ENCODE assay signal across 8 cellular contexts in genomic region chr5:179732412-179732917, GRCh38. TPM values are rescaled to one million over a fixed set of nuclear protein-coding genes. Genes with fewer than 3 reads are reported as not detected.
DNase-seq lines count a peak whose midpoint lies in the region; ATAC-seq, FAIRE-seq and TF ChIP-seq lines count a peak whose summit lies in the region.

MAML1 (plus strand) TSS chr5:179732822; CDS start chr5:179733113, 291 bp downstream.

- H2BK12ac ChIP-seq in H1 (ENCODE audit: low read depth, low read length) (no peak within 1 kb of the TSS), mesenchymal stem cell (ENCODE audit: low read length in 2 of 2) (peak within 1 kb of the TSS in 1 of 2 experiments; percentile 63)

- 0 out of 4 replicates have a peak, but pooled peaks of 1 of the 3 experiments have one; percentile 1 for TF ChIP-seq CTCF in H1 (IDR thresholded peaks at IDR 0.05; ENCODE audit: control extremely low read depth in 1 of 3, insufficient read depth in 1 of 3, low read depth in 1 of 3, low read length in 3 of 3)

- H3K79me2 ChIP-seq in H1 (ENCODE audit: control insufficient read depth in 1 of 2, insufficient read depth in 2 of 2, low read length in 2 of 2) = peaks cover 25 to 45% of the 10 kb centered on the region in 2 experiments

- peaks cover 38% of the 10 kb centered on the region for H3K4me1 Mint-ChIP-seq in activated CD8-positive, alpha-beta memory T cell treated with anti-CD3 and anti-CD28 coated beads, Interleukin-2, amount 10 ng/mL, durations not matched to agents 7 days and 5 days

- no peaks in the 10 kb centered on the region for H3K9me3 ChIP-seq in NT2/D1 (ENCODE audit: insufficient read depth, low read length)
- no peaks in the 10 kb centered on the region for H3K9me3 ChIP-seq in H1 (ENCODE audit: insufficient read depth in 2 of 2, low read depth in 1 of 2, low read length in 1 of 2)
- no peaks in the 10 kb centered on the region for H3K9me3 ChIP-seq in mesenchymal stem cell (ENCODE audit: control insufficient read depth, low read length)

- H2BK5ac ChIP-seq in H1 (ENCODE audit: low read depth, low read length) = peak within 1 kb of the TSS; percentile 77; the same call in 1 of the 2 replicates
- peak within 1 kb of the TSS; percentile 89 for H2BK5ac ChIP-seq in mesenchymal stem cell (ENCODE audit: low read depth, low read length, poor library complexity, severe bottlenecking)

- H3K9me3 Mint-ChIP-seq in activated CD8-positive, alpha-beta memory T cell treated with anti-CD3 and anti-CD28 coated beads, Interleukin-2, amount 10 ng/mL, durations not matched to agents 7 days and 5 days (ENCODE audit: low read depth) = no peaks in the 10 kb centered on the region

- 3% methylated on average over 41 of the region's 41 CpGs; no CpG with 5 or more reads in 1 of the 2 experiments for WGBS in H1 (ENCODE audit: extremely low coverage in 1 of 2, insufficient coverage in 1 of 2, insufficient read length in 1 of 2, insufficient replicate concordance in 2 of 2, low coverage in 1 of 2, low lambda C conversion rate in 2 of 2, missing lambda C conversion rate in 1 of 2), 2 experiments
- whole genome bisulfite sequencing in mesenchymal stem cell = under 1% methylated on average over 41 of the region's 41 CpGs

- peaks cover 34% of the 10 kb centered on the region for H3K36me3 Mint-ChIP-seq in activated CD8-positive, alpha-beta memory T cell treated with anti-CD3 and anti-CD28 coated beads, Interleukin-2, amount 10 ng/mL, durations not matched to agents 7 days and 5 days

- no peaks in the 10 kb centered on the region for H3K27me3 Mint-ChIP-seq in activated CD8-positive, alpha-beta memory T cell treated with anti-CD3 and anti-CD28 coated beads, Interleukin-2, amount 10 ng/mL, durations not matched to agents 7 days and 5 days

- no peak within 1 kb of the TSS for H3K4ac ChIP-seq in H1 (replicated peaks; ENCODE audit: insufficient read length, low read depth, low read length)
- peak within 1 kb of the TSS; percentile 95 to 99 for H3K4ac ChIP-seq in mesenchymal stem cell (ENCODE audit: low read depth in 1 of 2, low read length in 2 of 2)

- no peaks in the 10 kb centered on the region for H3K27me3 ChIP-seq in NT2/D1 (ENCODE audit: insufficient read depth, insufficient read length)
- H3K27me3 ChIP-seq in H1 (replicated peaks in 1 of 4; ENCODE audit: control insufficient read depth in 3 of 4, extremely low read depth in 1 of 4, insufficient read depth in 3 of 4, low read length in 3 of 4) = no peaks in the 10 kb centered on the region
- no peaks in the 10 kb centered on the region for H3K27me3 ChIP-seq in mesenchymal stem cell (ENCODE audit: control insufficient read depth in 1 of 2, insufficient read depth in 1 of 2, low read length in 2 of 2)

- H3K27ac Mint-ChIP-seq in activated CD8-positive, alpha-beta memory T cell treated with anti-CD3 and anti-CD28 coated beads, Interleukin-2, amount 10 ng/mL, durations not matched to agents 7 days and 5 days = peak within 1 kb of the TSS; percentile 91

- FAIRE-seq in H1 (lab: Jason Lieb, UNC) = no peak

- H4K8ac ChIP-seq in H1 (ENCODE audit: extremely low read depth, insufficient read depth, low read length) (peak within 1 kb of the TSS; percentile 97), mesenchymal stem cell (ENCODE audit: low read length) (peak within 1 kb of the TSS; percentile 96)

- H3K79me1 ChIP-seq in H1 (ENCODE audit: low read depth, low read length) (peaks cover 2% of the 10 kb centered on the region), mesenchymal stem cell (replicated peaks; ENCODE audit: low read length, poor library complexity, severe bottlenecking) (peaks cover under 1% of the 10 kb centered on the region)

- H3K23ac ChIP-seq in H1 (ENCODE audit: insufficient read length) (no peak within 1 kb of the TSS), mesenchymal stem cell (ENCODE audit: low read length in 2 of 2) (peak within 1 kb of the TSS; percentile 86 to 97)

- H4K91ac ChIP-seq in H1 (replicated peaks; ENCODE audit: insufficient read length, low read length) = peak within 1 kb of the TSS; percentile 35
- peak within 1 kb of the TSS; percentile 85 for H4K91ac ChIP-seq in mesenchymal stem cell (ENCODE audit: low read length)

- POLR2A ChIA-PET in H1 (lab: Charles Lee; ENCODE audit: partially characterized antibody) = interaction anchor here (0.7 to 7.4 kb wide), 27 partner anchors 9 to 119 kb away, joined by 3 to 60 read pairs (median 5); partner anchors contain the start of genes CANX and HNRNPH1

- TF ChIP-seq RAD21 in H1 (IDR thresholded peaks at IDR 0.05 in 1 of 2, conservative IDR thresholded peaks at IDR 0.05 in 1 of 2; ENCODE audit: low read depth in 2 of 2, low read length in 2 of 2) = no peak

- H3K9ac ChIP-seq in NT2/D1 (ENCODE audit: insufficient read length, low read depth) = peak within 1 kb of the TSS; percentile 97
- H3K9ac ChIP-seq in H1 (replicated peaks in 1 of 4; ENCODE audit: extremely low read depth in 1 of 4, low read depth in 3 of 4, low read length in 3 of 4) = peak within 1 kb of the TSS; percentile 90 to 100 (median 97)
- peak within 1 kb of the TSS; percentile 92 for H3K9ac ChIP-seq in mesenchymal stem cell (ENCODE audit: low read length)

- no peak within 1 kb of the TSS for H2BK15ac ChIP-seq in H1 (ENCODE audit: low read length)
- peak within 1 kb of the TSS; percentile 90 for H2BK15ac ChIP-seq in mesenchymal stem cell (ENCODE audit: low read depth, poor library complexity, severe bottlenecking)

- H3K27ac ChIP-seq in H1 (ENCODE audit: low read depth, low read length) (peak within 1 kb of the TSS; percentile 85), mesenchymal stem cell (ENCODE audit: low read length, poor library complexity, severe bottlenecking) (peak within 1 kb of the TSS; percentile 73)

- no peak within 1 kb of the TSS for H2BK20ac ChIP-seq in H1 (ENCODE audit: low read length)

- H4K20me1 ChIP-seq in H1 (replicated peaks in 1 of 2; ENCODE audit: control insufficient read depth in 1 of 2, insufficient read depth in 2 of 2, low read length in 2 of 2) = peaks cover 9 to 13% of the 10 kb centered on the region in 2 experiments

- H2BK120ac ChIP-seq in H1 (replicated peaks; ENCODE audit: low read depth, low read length) = peak within 1 kb of the TSS; percentile 26
- H2BK120ac ChIP-seq in mesenchymal stem cell (ENCODE audit: low read depth, low read length) = peak within 1 kb of the TSS; percentile 90

- H3K4me2 ChIP-seq in H1 (ENCODE audit: insufficient read depth in 1 of 2, low read depth in 2 of 2, low read length in 2 of 2) (peak within 1 kb of the TSS; percentile 71 to 72), mesenchymal stem cell (ENCODE audit: low read length, poor library complexity, severe bottlenecking) (peak within 1 kb of the TSS; percentile 72)

- H3K4me3 ChIP-seq in NT2/D1 (ENCODE audit: insufficient read length, low read depth) (peak within 1 kb of the TSS; percentile 89), H1 (ENCODE audit: extremely low read depth in 1 of 4, insufficient read depth in 2 of 4, low read depth in 3 of 4, low read length in 4 of 4) (peak within 1 kb of the TSS; percentile 64 to 80 (median 76)), mesenchymal stem cell (ENCODE audit: insufficient read depth in 1 of 2, low read depth in 1 of 2, low read length in 2 of 2) (peak within 1 kb of the TSS; percentile 92 to 97)

- H3K18ac ChIP-seq in H1 (ENCODE audit: extremely low read depth, low read length) = peak within 1 kb of the TSS; percentile 95
- H3K18ac ChIP-seq in mesenchymal stem cell (ENCODE audit: low read depth in 1 of 2, low read length in 2 of 2) = peak within 1 kb of the TSS; percentile 93 to 95

- peak; percentile 52 to 85 for TF ChIP-seq POLR2A in H1 (IDR thresholded peaks at IDR 0.05; ENCODE audit: control extremely low read depth in 1 of 2, low read depth in 2 of 2, low read length in 2 of 2)

- peaks cover 4% of the 10 kb centered on the region; the same call in 1 of the 2 replicates for H3K23me2 ChIP-seq in H1 (ENCODE audit: low read depth, low read length)

- H3K4me1 ChIP-seq in NT2/D1 (ENCODE audit: insufficient read depth, insufficient read length) (no peaks in the 10 kb centered on the region), H1 (replicated peaks in 1 of 4; ENCODE audit: control insufficient read depth in 3 of 4, insufficient read depth in 4 of 4, low read length in 3 of 4) (peaks cover 0 to 3% (median 3%) of the 10 kb centered on the region in 4 experiments; a peak in 3 of 7 replicates), mesenchymal stem cell (ENCODE audit: control insufficient read depth, insufficient read depth, low read depth, low read length) (peaks cover 6% of the 10 kb centered on the region)

- CTCF ChIA-PET in activated CD8-positive, alpha-beta memory T cell treated with anti-CD3 and anti-CD28 coated beads, Interleukin-2, amount 10 ng/mL, durations not matched to agents 7 days and 5 days (lab: Charles Lee) = interaction anchor here (0.7 to 2.2 kb wide), 8 partner anchors 11 to 87 kb away, joined by 3 to 10 read pairs (median 6); no protein-coding TSS in a partner anchor
- CTCF ChIA-PET in H1 (lab: Charles Lee; ENCODE audit: partially characterized antibody) = interaction anchor here (0.6 to 2.0 kb wide), 4 partner anchors 45 to 142 kb away, joined by 3 to 5 read pairs (median 4); no protein-coding TSS in a partner anchor

- H2AK5ac ChIP-seq in H1 (ENCODE audit: low read depth, low read length) = no peak within 1 kb of the TSS
- no peak within 1 kb of the TSS for H2AK5ac ChIP-seq in mesenchymal stem cell (ENCODE audit: low read length, severe bottlenecking)

- H3K56ac ChIP-seq in H1 (replicated peaks; ENCODE audit: insufficient read length, low read depth, low read length) = peak within 1 kb of the TSS; percentile 65

- TF ChIP-seq EP300 in H1 (IDR thresholded peaks at IDR 0.05; ENCODE audit: borderline replicate concordance in 1 of 2, low read depth in 2 of 2, low read length in 2 of 2) = no peak

- ATAC-seq in GM21381 (IDR thresholded peaks at IDR 0.05; ENCODE audit: unreplicated experiment) = peak; percentile 94
- peak; percentile 97 for ATAC-seq in activated CD8-positive, alpha-beta memory T cell treated with anti-CD3 and anti-CD28 coated beads, Interleukin-2, amount 10 ng/mL, durations not matched to agents 7 days and 5 days

- H4K5ac ChIP-seq in H1 (ENCODE audit: insufficient read length, low read depth, low read length) = peak within 1 kb of the TSS; percentile 21

- H3K36me3 ChIP-seq in NT2/D1 (ENCODE audit: insufficient read depth, insufficient read length, low read length) (peaks cover 47% of the 10 kb centered on the region), H1 (ENCODE audit: control insufficient read depth in 2 of 4, insufficient read depth in 4 of 4, low read length in 3 of 4) (peaks cover 20 to 37% (median 24%) of the 10 kb centered on the region in 4 experiments), mesenchymal stem cell (ENCODE audit: control insufficient read depth in 1 of 2, insufficient read depth in 2 of 2, low read depth in 1 of 2, low read length in 2 of 2) (peaks cover 16 to 36% of the 10 kb centered on the region in 2 experiments)

- H2AFZ ChIP-seq in H1 (ENCODE audit: low read length) (no peak within 1 kb of the TSS), mesenchymal stem cell (ENCODE audit: low read depth, low read length) (peak within 1 kb of the TSS; percentile 84)

- peak within 1 kb of the TSS; percentile 96 for H3K4me3 Mint-ChIP-seq in activated CD8-positive, alpha-beta memory T cell treated with anti-CD3 and anti-CD28 coated beads, Interleukin-2, amount 10 ng/mL, durations not matched to agents 7 days and 5 days

- peak; percentile 100 for DNase-seq in COR-L47 (lab: John Stamatoyannopoulos, UW)
- peak; percentile 45 to 100 (median 99) for DNase-seq in HUDEP-2 (lab: John Stamatoyannopoulos, UW; ENCODE audit: unreplicated experiment in 76 of 76)
- DNase-seq in NT2/D1 (ENCODE audit: low read depth, low spot score) = peak; percentile 97
- DNase-seq in activated CD8-positive, alpha-beta memory T cell treated with anti-CD3 and anti-CD28 coated beads, Interleukin-2, amount 10 ng/mL, durations not matched to agents 7 days and 5 days = peak; percentile 100
- peak; percentile 99 to 100 for DNase-seq in H1 (ENCODE audit: low read depth in 1 of 2, low spot score in 2 of 2)
- DNase-seq in mesenchymal stem cell = peak; percentile 100
- peak; percentile 99 for DNase-seq in stimulated activated CD8-positive, alpha-beta memory T cell treated with anti-CD3 and anti-CD28 coated beads, Interleukin-12 subunit alpha, Interleukin-12 subunit beta, amount 100 ng/mL, for 4 hours (ENCODE audit: low read depth)

- H3K14ac ChIP-seq in H1 (ENCODE audit: insufficient read length) (no peak within 1 kb of the TSS), mesenchymal stem cell (ENCODE audit: low read length in 2 of 2) (peak within 1 kb of the TSS; percentile 66 to 97)

RNA-seq across cellular contexts. Expression of gene MAML1, which starts in this region (rescaled TPM):
- total RNA-seq in activated CD8-positive, alpha-beta memory T cell treated with anti-CD3 and anti-CD28 coated beads, Interleukin-2, amount 10 ng/mL, durations not matched to agents 7 days and 5 days = 10 to 100 TPM; 34.7 to 34.9 TPM
- total RNA-seq in H1 (2021; fragmentation: NEBNext Ultra II Directional; extraction: Animal tissue kit (Norgen Biotek cat#: 25700)) = 41.9 and 45.6 TPM in 2 replicates
- 17.1 and 21.8 TPM in 2 replicates for polyA plus RNA-seq in H1 (2011; rRNA removed)
- polyA plus RNA-seq in H1 (2011; cell fraction: cytosol; rRNA removed) = 11.3 TPM
- polyA plus RNA-seq in H1 (2011; cell fraction: nucleus; rRNA removed) = 20.4 TPM
- 27.3 to 34.0 TPM (median 31.2 TPM) in 4 replicates for polyA plus RNA-seq in H1 (2012, experiment 1 of 2)
- 20.2 TPM for polyA plus RNA-seq in H1 (2012, experiment 2 of 2)
- polyA plus RNA-seq in H1 (2013, experiment 1 of 2) = 27.3 TPM
- polyA plus RNA-seq in H1 (2013, experiment 2 of 2) = 28.9 TPM
- polyA minus RNA-seq in H1 (2011; rRNA and poly(A)+ RNA removed) = 16.0 and 35.9 TPM in 2 replicates
- polyA minus RNA-seq in H1 (2011; cell fraction: cytosol; rRNA and poly(A)+ RNA removed) = 18.1 TPM
- polyA minus RNA-seq in H1 (2011; cell fraction: nucleus; rRNA and poly(A)+ RNA removed) = 20.5 TPM
- 19.0 TPM for polyA plus RNA-seq in mesenchymal stem cell (2013, experiment 1 of 2)
- 20.0 TPM for polyA plus RNA-seq in mesenchymal stem cell (2013, experiment 2 of 2)

Comparison
In these comparisons a context has a peak if more than half of its experiments do, and no peak if none do; other contexts are left out.
1. Peak in every context shown above with its lines: DNase-seq, ATAC-seq, H3K4me3 ChIP-seq and H3K27ac ChIP-seq.